Comparison of ENCODE assay signal across 14 cellular contexts in genomic region chr6:6972456-6972855, GRCh38.
DNase-seq lines count a peak whose midpoint lies in the region; ATAC-seq and TF ChIP-seq lines count a peak whose summit lies in the region.
"Had no signal": no experiment of that assay in that cellular context is flagged by ENCODE, and none has a peak within 500 bp of the region (broad histone marks: within the 10 kb centered on the region; RNA-seq: fewer than 3 reads in every experiment).

No MANE protein-coding gene starts in this region.

- H3K36me3 ChIP-seq in kidney epithelial cell (ENCODE audit: control insufficient read depth, insufficient read depth, low read length) = no peaks in the 10 kb centered on the region

- ATAC-seq in GM18505 (IDR thresholded peaks at IDR 0.05; ENCODE audit: unreplicated experiment) = no peak
- ATAC-seq: activated CD8-positive, alpha-beta T cell treated with anti-CD3 and anti-CD28 coated beads, Interleukin-2, amount 10 ng/mL, durations not matched to agents 7 days and 5 days; Panc1; stimulated activated naive CD8-positive, alpha-beta T cell treated with anti-CD3 and anti-CD28 coated beads, Interleukin-15, Interleukin-2, amounts not matched to agents 100 U/mL and 50 U/mL, for 24 hours had no signal

- no peak for TF ChIP-seq POLR2A in GM18505 (IDR thresholded peaks at IDR 0.05; ENCODE audit: borderline replicate concordance, extremely low read depth, insufficient read depth, insufficient read length)

- no peak for TF ChIP-seq CTCF in astrocyte of the cerebellum (IDR thresholded peaks at IDR 0.05; ENCODE audit: low read depth, low read length, missing control alignments)
- TF ChIP-seq CTCF in kidney epithelial cell (IDR thresholded peaks at IDR 0.05; ENCODE audit: insufficient read depth, low read length, poor library complexity, severe bottlenecking) = no peak

- H3K27me3 ChIP-seq in kidney epithelial cell (ENCODE audit: control insufficient read depth, insufficient read depth, low read length) = no peaks in the 10 kb centered on the region

- H3K4me3 ChIP-seq in astrocyte of the cerebellum (ENCODE audit: low read depth, low read length) (no peak overlapping the region), kidney epithelial cell (ENCODE audit: low read depth, low read length) (no peak overlapping the region)

- DNase-seq in AG20443 (ENCODE audit: low spot score) = peak; percentile 30
- peak; percentile 75 for DNase-seq in HT1080 (ENCODE audit: low read depth)
- peak; percentile 58 for DNase-seq in astrocyte of the cerebellum (ENCODE audit: low read depth)
- DNase-seq in kidney epithelial cell (ENCODE audit: low read depth) = peak; percentile 25
- no peak for DNase-seq in nucleus accumbens (lab: John Stamatoyannopoulos, UW)
- DNase-seq in SIG-M5 (lab: John Stamatoyannopoulos, UW) = no peak
- DNase-seq in NCI-H2029 treated with DMSO at 0.1 percent for 48 hours (lab: John Stamatoyannopoulos, UW) = no peak
- DNase-seq: activated CD8-positive, alpha-beta T cell treated with anti-CD3 and anti-CD28 coated beads, Interleukin-2, amount 10 ng/mL, durations not matched to agents 7 days and 5 days; NCI-H1092; NCI-H446; stimulated activated naive CD8-positive, alpha-beta T cell treated with anti-CD3 and anti-CD28 coated beads, Interleukin-15, Interleukin-2, amounts not matched to agents 100 U/mL and 50 U/mL, for 24 hours; T1000 had no signal

- in situ Hi-C loops in astrocyte of the cerebellum (cut with HindIII; ENCODE audit: low sequenced_read_pairs) = no loop called here

Comparison
In these comparisons a context has a peak if more than half of its experiments do, and no peak if none do; other contexts are left out.
1. DNase-seq: peak in AG20443 (single experiment), HT1080 (single experiment), astrocyte of the cerebellum (single experiment) and kidney epithelial cell (single experiment); none in nucleus accumbens (0 of 56), SIG-M5 (single experiment) and NCI-H2029 treated with DMSO at 0.1 percent for 48 hours (single experiment).